Comparison of ENCODE assay signal across 2 cellular contexts in the genomic region with DNA sequence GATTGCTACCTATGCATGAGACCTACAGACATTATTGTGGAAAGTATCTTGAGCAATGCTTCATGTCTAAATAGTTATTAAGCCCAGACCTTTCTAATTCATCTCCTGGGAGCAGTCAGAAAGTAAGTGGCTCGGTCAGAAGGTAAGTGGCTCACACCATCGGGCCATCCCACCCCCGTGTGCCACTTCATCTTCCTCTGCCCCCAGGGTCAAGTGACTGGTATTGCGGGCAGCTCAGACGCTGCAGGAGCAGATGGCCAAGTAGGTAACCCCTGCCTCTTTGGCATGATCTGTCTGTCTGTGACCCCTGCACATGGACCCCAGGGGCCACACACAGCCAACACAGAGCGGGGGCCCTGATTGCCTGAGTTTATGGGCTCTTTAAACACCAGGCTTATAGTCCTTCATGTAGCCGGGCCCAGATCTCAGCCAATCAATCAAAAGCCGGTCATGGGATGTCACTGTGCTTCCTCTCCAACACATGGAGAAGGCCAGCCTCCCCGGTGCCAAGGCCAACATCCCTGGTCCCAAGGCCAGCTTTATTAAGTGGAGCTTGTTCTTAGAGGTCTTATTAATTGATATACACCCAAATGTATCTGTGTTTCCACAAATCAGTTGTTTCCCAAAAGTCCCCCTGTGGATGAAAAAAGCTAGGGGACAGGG.
TF ChIP-seq lines count a peak whose summit lies in the region.

No MANE protein-coding gene starts in this region.

TF ChIP-seq in SK-N-SH treated with all-trans-retinoic acid at 6 μM for 48 hours, 23 proteins besides CTCF, POLR2A, EP300 and RAD21:
- TF ChIP-seq ZFP30 (CRISPR knock-in tag; IDR thresholded peaks at IDR 0.05) (no peak), GLIS3 (CRISPR knock-in tag; IDR thresholded peaks at IDR 0.05) (no peak), ZNF8 (CRISPR knock-in tag; IDR thresholded peaks at IDR 0.05) (no peak), OSR1 (CRISPR knock-in tag; IDR thresholded peaks at IDR 0.05) (no peak), ISL1 (CRISPR knock-in tag; IDR thresholded peaks at IDR 0.05) (no peak), CSDC2 (CRISPR knock-in tag; IDR thresholded peaks at IDR 0.05) (no peak), PPARA (CRISPR knock-in tag; IDR thresholded peaks at IDR 0.05; ENCODE audit: borderline replicate concordance) (no peak), RARB (CRISPR knock-in tag; IDR thresholded peaks at IDR 0.05) (no peak), ESRRG (CRISPR knock-in tag; IDR thresholded peaks at IDR 0.05) (no peak), ZC3H10 (CRISPR knock-in tag; IDR thresholded peaks at IDR 0.05) (no peak)
- TF ChIP-seq, protein P1, sequence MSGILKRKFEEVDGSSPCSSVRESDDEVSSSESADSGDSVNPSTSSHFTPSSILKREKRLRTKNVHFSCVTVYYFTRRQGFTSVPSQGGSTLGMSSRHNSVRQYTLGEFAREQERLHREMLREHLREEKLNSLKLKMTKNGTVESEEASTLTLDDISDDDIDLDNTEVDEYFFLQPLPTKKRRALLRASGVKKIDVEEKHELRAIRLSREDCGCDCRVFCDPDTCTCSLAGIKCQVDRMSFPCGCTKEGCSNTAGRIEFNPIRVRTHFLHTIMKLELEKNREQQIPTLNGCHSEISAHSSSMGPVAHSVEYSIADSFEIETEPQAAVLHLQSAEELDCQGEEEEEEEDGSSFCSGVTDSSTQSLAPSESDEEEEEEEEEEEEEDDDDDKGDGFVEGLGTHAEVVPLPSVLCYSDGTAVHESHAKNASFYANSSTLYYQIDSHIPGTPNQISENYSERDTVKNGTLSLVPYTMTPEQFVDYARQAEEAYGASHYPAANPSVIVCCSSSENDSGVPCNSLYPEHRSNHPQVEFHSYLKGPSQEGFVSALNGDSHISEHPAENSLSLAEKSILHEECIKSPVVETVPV (CRISPR knock-in tag; IDR thresholded peaks at IDR 0.05): no peak
- TF ChIP-seq, protein P2, sequence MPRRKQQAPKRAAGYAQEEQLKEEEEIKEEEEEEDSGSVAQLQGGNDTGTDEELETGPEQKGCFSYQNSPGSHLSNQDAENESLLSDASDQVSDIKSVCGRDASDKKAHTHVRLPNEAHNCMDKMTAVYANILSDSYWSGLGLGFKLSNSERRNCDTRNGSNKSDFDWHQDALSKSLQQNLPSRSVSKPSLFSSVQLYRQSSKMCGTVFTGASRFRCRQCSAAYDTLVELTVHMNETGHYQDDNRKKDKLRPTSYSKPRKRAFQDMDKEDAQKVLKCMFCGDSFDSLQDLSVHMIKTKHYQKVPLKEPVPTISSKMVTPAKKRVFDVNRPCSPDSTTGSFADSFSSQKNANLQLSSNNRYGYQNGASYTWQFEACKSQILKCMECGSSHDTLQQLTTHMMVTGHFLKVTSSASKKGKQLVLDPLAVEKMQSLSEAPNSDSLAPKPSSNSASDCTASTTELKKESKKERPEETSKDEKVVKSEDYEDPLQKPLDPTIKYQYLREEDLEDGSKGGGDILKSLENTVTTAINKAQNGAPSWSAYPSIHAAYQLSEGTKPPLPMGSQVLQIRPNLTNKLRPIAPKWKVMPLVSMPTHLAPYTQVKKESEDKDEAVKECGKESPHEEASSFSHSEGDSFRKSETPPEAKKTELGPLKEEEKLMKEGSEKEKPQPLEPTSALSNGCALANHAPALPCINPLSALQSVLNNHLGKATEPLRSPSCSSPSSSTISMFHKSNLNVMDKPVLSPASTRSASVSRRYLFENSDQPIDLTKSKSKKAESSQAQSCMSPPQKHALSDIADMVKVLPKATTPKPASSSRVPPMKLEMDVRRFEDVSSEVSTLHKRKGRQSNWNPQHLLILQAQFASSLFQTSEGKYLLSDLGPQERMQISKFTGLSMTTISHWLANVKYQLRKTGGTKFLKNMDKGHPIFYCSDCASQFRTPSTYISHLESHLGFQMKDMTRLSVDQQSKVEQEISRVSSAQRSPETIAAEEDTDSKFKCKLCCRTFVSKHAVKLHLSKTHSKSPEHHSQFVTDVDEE (CRISPR knock-in tag; IDR thresholded peaks at IDR 0.05): no peak

TF ChIP-seq in SK-N-SH, 30 proteins besides CTCF, POLR2A, EP300 and RAD21 (continued from another document):
- TF ChIP-seq POLR2AphosphoS5 (IDR thresholded peaks at IDR 0.05; ENCODE audit: low read depth, low read length) (no peak), FOXM1 (IDR thresholded peaks at IDR 0.05; ENCODE audit: low read depth) (no peak), EZH2phosphoT487 (IDR thresholded peaks at IDR 0.05; ENCODE audit: borderline replicate concordance, low read depth) (no peak), GATA2 (CRISPR knock-in tag; IDR thresholded peaks at IDR 0.05) (no peak), RXRA (IDR thresholded peaks at IDR 0.05; ENCODE audit: borderline replicate concordance, low read depth) (no peak), ELF1 (IDR thresholded peaks at IDR 0.05) (no peak), FOXJ3 (CRISPR knock-in tag; IDR thresholded peaks at IDR 0.05) (no peak), NFIC (IDR thresholded peaks at IDR 0.05; ENCODE audit: borderline replicate concordance) (no peak), SIN3A (IDR thresholded peaks at IDR 0.05; ENCODE audit: borderline replicate concordance, low read depth, low read length) (no peak), MEF2A (IDR thresholded peaks at IDR 0.05; ENCODE audit: borderline replicate concordance, low read depth) (no peak), TCF12 (IDR thresholded peaks at IDR 0.05) (no peak), NRF1 (IDR thresholded peaks at IDR 0.05; ENCODE audit: low read depth, low read length) (no peak), FOSL2 (IDR thresholded peaks at IDR 0.05; ENCODE audit: borderline replicate concordance, low read depth) (no peak), SMC3 (IDR thresholded peaks at IDR 0.05; ENCODE audit: low read depth, low read length) (no peak), MXI1 (IDR thresholded peaks at IDR 0.05; ENCODE audit: low read depth, low read length) (no peak)
- TF ChIP-seq, protein P3, sequence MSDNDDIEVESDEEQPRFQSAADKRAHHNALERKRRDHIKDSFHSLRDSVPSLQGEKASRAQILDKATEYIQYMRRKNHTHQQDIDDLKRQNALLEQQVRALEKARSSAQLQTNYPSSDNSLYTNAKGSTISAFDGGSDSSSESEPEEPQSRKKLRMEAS (IDR thresholded peaks at IDR 0.05; ENCODE audit: low read depth): no peak
- TF ChIP-seq, protein P4, sequence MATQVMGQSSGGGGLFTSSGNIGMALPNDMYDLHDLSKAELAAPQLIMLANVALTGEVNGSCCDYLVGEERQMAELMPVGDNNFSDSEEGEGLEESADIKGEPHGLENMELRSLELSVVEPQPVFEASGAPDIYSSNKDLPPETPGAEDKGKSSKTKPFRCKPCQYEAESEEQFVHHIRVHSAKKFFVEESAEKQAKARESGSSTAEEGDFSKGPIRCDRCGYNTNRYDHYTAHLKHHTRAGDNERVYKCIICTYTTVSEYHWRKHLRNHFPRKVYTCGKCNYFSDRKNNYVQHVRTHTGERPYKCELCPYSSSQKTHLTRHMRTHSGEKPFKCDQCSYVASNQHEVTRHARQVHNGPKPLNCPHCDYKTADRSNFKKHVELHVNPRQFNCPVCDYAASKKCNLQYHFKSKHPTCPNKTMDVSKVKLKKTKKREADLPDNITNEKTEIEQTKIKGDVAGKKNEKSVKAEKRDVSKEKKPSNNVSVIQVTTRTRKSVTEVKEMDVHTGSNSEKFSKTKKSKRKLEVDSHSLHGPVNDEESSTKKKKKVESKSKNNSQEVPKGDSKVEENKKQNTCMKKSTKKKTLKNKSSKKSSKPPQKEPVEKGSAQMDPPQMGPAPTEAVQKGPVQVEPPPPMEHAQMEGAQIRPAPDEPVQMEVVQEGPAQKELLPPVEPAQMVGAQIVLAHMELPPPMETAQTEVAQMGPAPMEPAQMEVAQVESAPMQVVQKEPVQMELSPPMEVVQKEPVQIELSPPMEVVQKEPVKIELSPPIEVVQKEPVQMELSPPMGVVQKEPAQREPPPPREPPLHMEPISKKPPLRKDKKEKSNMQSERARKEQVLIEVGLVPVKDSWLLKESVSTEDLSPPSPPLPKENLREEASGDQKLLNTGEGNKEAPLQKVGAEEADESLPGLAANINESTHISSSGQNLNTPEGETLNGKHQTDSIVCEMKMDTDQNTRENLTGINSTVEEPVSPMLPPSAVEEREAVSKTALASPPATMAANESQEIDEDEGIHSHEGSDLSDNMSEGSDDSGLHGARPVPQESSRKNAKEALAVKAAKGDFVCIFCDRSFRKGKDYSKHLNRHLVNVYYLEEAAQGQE (IDR thresholded peaks at IDR 0.05; ENCODE audit: low read depth, low read length): no peak
- TF ChIP-seq, protein P5, sequence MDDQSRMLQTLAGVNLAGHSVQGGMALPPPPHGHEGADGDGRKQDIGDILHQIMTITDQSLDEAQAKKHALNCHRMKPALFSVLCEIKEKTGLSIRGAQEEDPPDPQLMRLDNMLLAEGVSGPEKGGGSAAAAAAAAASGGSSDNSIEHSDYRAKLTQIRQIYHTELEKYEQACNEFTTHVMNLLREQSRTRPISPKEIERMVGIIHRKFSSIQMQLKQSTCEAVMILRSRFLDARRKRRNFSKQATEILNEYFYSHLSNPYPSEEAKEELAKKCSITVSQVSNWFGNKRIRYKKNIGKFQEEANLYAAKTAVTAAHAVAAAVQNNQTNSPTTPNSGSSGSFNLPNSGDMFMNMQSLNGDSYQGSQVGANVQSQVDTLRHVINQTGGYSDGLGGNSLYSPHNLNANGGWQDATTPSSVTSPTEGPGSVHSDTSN (IDR thresholded peaks at IDR 0.05): no peak
- TF ChIP-seq, protein P6, sequence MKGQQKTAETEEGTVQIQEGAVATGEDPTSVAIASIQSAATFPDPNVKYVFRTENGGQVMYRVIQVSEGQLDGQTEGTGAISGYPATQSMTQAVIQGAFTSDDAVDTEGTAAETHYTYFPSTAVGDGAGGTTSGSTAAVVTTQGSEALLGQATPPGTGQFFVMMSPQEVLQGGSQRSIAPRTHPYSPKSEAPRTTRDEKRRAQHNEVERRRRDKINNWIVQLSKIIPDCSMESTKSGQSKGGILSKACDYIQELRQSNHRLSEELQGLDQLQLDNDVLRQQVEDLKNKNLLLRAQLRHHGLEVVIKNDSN (IDR thresholded peaks at IDR 0.05; ENCODE audit: borderline replicate concordance, low read depth): no peak
